ENCODE assay signal across 15 cellular contexts in genomic region chr9:129493002-129493713, GRCh38.
DNase-seq lines count a peak whose midpoint lies in the region; ATAC-seq, FAIRE-seq and TF ChIP-seq lines count a peak whose summit lies in the region.
"Had no signal": no experiment of that assay in that cellular context is flagged by ENCODE, and none has a peak within 500 bp of the region (broad histone marks: within the 10 kb centered on the region; RNA-seq: fewer than 3 reads in every experiment).

No MANE protein-coding gene starts in this region.

- peaks cover 71% of the 10 kb centered on the region for H3K79me2 ChIP-seq in SK-N-SH (ENCODE audit: insufficient read depth)

- ATAC-seq in SK-N-SH treated with all-trans-retinoic acid at 6 μM for 48 hours (no peak), activated B cell treated with CpG ODN at 0.5 μM for 24 hours (ENCODE audit: low read depth) (no peak), esophagus mucosa (no peak)

- H3K9ac ChIP-seq in SK-N-SH (no peak overlapping the region), stomach smooth muscle (ENCODE audit: low read length in 2 of 2) (peak overlapping the region in 1 of 2 donors; percentile 55)

- H3K9me3 ChIP-seq in SK-N-SH (no peaks in the 10 kb centered on the region), stomach smooth muscle (ENCODE audit: control insufficient read depth in 2 of 2, low read length in 2 of 2) (no peaks in the 10 kb centered on the region)

- no peak overlapping the region for H3K4me2 ChIP-seq in SK-N-SH

- H2AFZ ChIP-seq in SK-N-SH (ENCODE audit: low read depth) = no peak overlapping the region

- intact Hi-C loops in activated B cell treated with CpG ODN at 0.5 μM for 24 hours (cut with micrococcal nuclease) = no loop called here

- H3K4me1 Mint-ChIP-seq in activated B cell treated with CpG ODN at 0.5 μM for 24 hours = peaks cover 34% of the 10 kb centered on the region

- H3K27ac ChIP-seq in SK-N-SH (ENCODE audit: low read depth in 2 of 2, low read length in 1 of 2) (peak overlapping the region; percentile 43 to 99; a peak in 3 of 4 replicates), stomach smooth muscle (ENCODE audit: low read length) (peak overlapping the region; percentile 99)

- H3K27ac Mint-ChIP-seq in activated B cell treated with CpG ODN at 0.5 μM for 24 hours = no peak overlapping the region

- peaks cover 0 to 4% of the 10 kb centered on the region in 2 experiments for H3K36me3 ChIP-seq in SK-N-SH (replicated peaks in 1 of 2; ENCODE audit: control insufficient read depth in 1 of 2, insufficient read depth in 2 of 2, low read length in 1 of 2)
- H3K36me3 ChIP-seq in stomach smooth muscle (ENCODE audit: control insufficient read depth in 2 of 2, insufficient read depth in 2 of 2, low read length in 2 of 2) = peaks cover 0 to 2% of the 10 kb centered on the region in 2 donors

- no peak overlapping the region for H3K4me3 ChIP-seq in SK-N-SH (ENCODE audit: low read depth in 2 of 2, low read length in 1 of 2)
- no peak overlapping the region for H3K4me3 ChIP-seq in stomach smooth muscle (ENCODE audit: low read length in 2 of 2)

- POLR2A ChIA-PET in SK-N-SH (lab: Yijun Ruan, JAX) (interaction anchor here (0.7 to 6.5 kb wide), 3 partner anchors 10 to 170 kb away, joined by 3 to 62 read pairs (median 3); no protein-coding TSS in a partner anchor), activated B cell treated with CpG ODN at 0.5 μM for 24 hours (lab: Charles Lee) (interaction anchor here (1.3 kb wide), 1 partner anchor 94 kb away, joined by 6 read pairs; no protein-coding TSS in a partner anchor)

- no peak for FAIRE-seq in D721Med (lab: Jason Lieb, UNC)
- FAIRE-seq: A204.1 had no signal

- DNase-seq in SK-N-SH (no peak), activated B cell treated with CpG ODN at 0.5 μM for 24 hours (no peak), left kidney (ENCODE audit: low read depth, low spot score) (peak; percentile 32), D721Med (ENCODE audit: insufficient read length, low spot score) (no peak), COLO829 (ENCODE audit: low spot score) (no peak)
- DNase-seq: activated CD4-positive, alpha-beta T cell treated with anti-CD3 and anti-CD28 coated beads, Interleukin-2, amount 50 U/mL, for 4 hours; effector memory CD4-positive, alpha-beta T cell; NCI-H1417; NCI-H748 treated with DMSO at 0.1 percent for 48 hours; stimulated activated CD4-positive, alpha-beta T cell treated with anti-CD3 and anti-CD28 coated beads, Interleukin-12 subunit alpha, Interleukin-12 subunit beta, amount 100 ng/mL, for 4 hours; stimulated activated CD8-positive, alpha-beta memory T cell treated with anti-CD3 and anti-CD28 coated beads, Interleukin-4, amount 100 ng/mL, for 48 hours had no signal

- no peaks in the 10 kb centered on the region for H3K27me3 ChIP-seq in SK-N-SH (ENCODE audit: insufficient read depth)
- H3K27me3 ChIP-seq in stomach smooth muscle (ENCODE audit: control insufficient read depth in 1 of 2, insufficient read depth in 2 of 2, low read length in 2 of 2) = no peaks in the 10 kb centered on the region

- no peak for TF ChIP-seq EP300 in SK-N-SH (IDR thresholded peaks at IDR 0.05; ENCODE audit: borderline replicate concordance in 1 of 2, low read depth in 1 of 2, low read length in 1 of 2)

- no peak for TF ChIP-seq CTCF in SK-N-SH (IDR thresholded peaks at IDR 0.05)
- no peak for TF ChIP-seq CTCF in activated B cell treated with CpG ODN at 0.5 μM for 24 hours (IDR thresholded peaks at IDR 0.05)
- TF ChIP-seq CTCF in D721Med (IDR thresholded peaks at IDR 0.05; ENCODE audit: insufficient read depth, missing control alignments) = no peak

- TF ChIP-seq RAD21 in SK-N-SH (IDR thresholded peaks at IDR 0.05; ENCODE audit: low read length) = no peak

- CTCF ChIA-PET in SK-N-SH (lab: Yijun Ruan, JAX) (interaction anchor here (1.1 to 6.7 kb wide), 7 partner anchors 33 to 350 kb away, joined by 3 to 31 read pairs (median 4); no protein-coding TSS in a partner anchor), activated B cell treated with CpG ODN at 0.5 μM for 24 hours (lab: Charles Lee) (no interaction called here)

- no peaks in the 10 kb centered on the region for H3K9me2 ChIP-seq in SK-N-SH

- H3K27me3 Mint-ChIP-seq in activated B cell treated with CpG ODN at 0.5 μM for 24 hours = peaks cover 27% of the 10 kb centered on the region

- H4K20me1 ChIP-seq in SK-N-SH (ENCODE audit: insufficient read depth) = no peaks in the 10 kb centered on the region

- no peaks in the 10 kb centered on the region for H3K36me3 Mint-ChIP-seq in activated B cell treated with CpG ODN at 0.5 μM for 24 hours (ENCODE audit: low read depth)

- WGBS in SK-N-SH (ENCODE audit: low lambda C conversion rate) = 90% methylated on average over 8 of the region's 9 CpGs

- peaks cover 52 to 72% of the 10 kb centered on the region in 2 experiments; a peak in 3 of 4 replicates for H3K4me1 ChIP-seq in SK-N-SH (ENCODE audit: control insufficient read depth in 1 of 2, insufficient read depth in 2 of 2, low read depth in 1 of 2, low read length in 1 of 2)
- H3K4me1 ChIP-seq in stomach smooth muscle (ENCODE audit: control insufficient read depth, insufficient read depth, low read length) = peaks cover 77% of the 10 kb centered on the region

- no peaks in the 10 kb centered on the region for H3K9me3 Mint-ChIP-seq in activated B cell treated with CpG ODN at 0.5 μM for 24 hours

- H3K4me3 Mint-ChIP-seq in activated B cell treated with CpG ODN at 0.5 μM for 24 hours = peak overlapping the region; percentile 3

- H3F3A ChIP-seq in SK-N-SH (replicated peaks; ENCODE audit: insufficient read depth) = peaks cover 36% of the 10 kb centered on the region

TF ChIP-seq in SK-N-SH, 30 proteins besides CTCF, POLR2A, EP300 and RAD21 (continues in another document):
- TF ChIP-seq RFX5 (IDR thresholded peaks at IDR 0.05; ENCODE audit: low read length) (no peak), ZBTB33 (IDR thresholded peaks at IDR 0.05; ENCODE audit: borderline replicate concordance, low read depth) (no peak), RXRA (IDR thresholded peaks at IDR 0.05; ENCODE audit: borderline replicate concordance, low read depth) (no peak), SMC3 (IDR thresholded peaks at IDR 0.05; ENCODE audit: low read depth, low read length) (no peak), GATA2 (CRISPR knock-in tag; IDR thresholded peaks at IDR 0.05) (0 out of 2 replicates have a peak, but pooled peaks have one; percentile 15), EZH2phosphoT487 (IDR thresholded peaks at IDR 0.05; ENCODE audit: borderline replicate concordance, low read depth) (no peak), MAX (IDR thresholded peaks at IDR 0.05; ENCODE audit: low read depth) (no peak), MXI1 (IDR thresholded peaks at IDR 0.05; ENCODE audit: low read depth, low read length) (peak; percentile 48; the same call in 1 of the 2 replicates), SIN3A (IDR thresholded peaks at IDR 0.05; ENCODE audit: borderline replicate concordance, low read depth, low read length) (no peak)

TF ChIP-seq in SK-N-SH treated with all-trans-retinoic acid at 6 μM for 48 hours, 23 proteins besides CTCF, POLR2A, EP300 and RAD21 (continues in another document):
- TF ChIP-seq OSR1 (CRISPR knock-in tag; IDR thresholded peaks at IDR 0.05) (no peak), PATZ1 (CRISPR knock-in tag; IDR thresholded peaks at IDR 0.05; ENCODE audit: borderline replicate concordance) (no peak), ZC3H10 (CRISPR knock-in tag; IDR thresholded peaks at IDR 0.05) (no peak), ZFP30 (CRISPR knock-in tag; IDR thresholded peaks at IDR 0.05) (no peak), POU6F1 (CRISPR knock-in tag; IDR thresholded peaks at IDR 0.05; ENCODE audit: borderline replicate concordance, low read depth) (no peak), ZNF70 (CRISPR knock-in tag; IDR thresholded peaks at IDR 0.05) (no peak), SNAI2 (CRISPR knock-in tag; IDR thresholded peaks at IDR 0.05) (no peak), CSDC2 (CRISPR knock-in tag; IDR thresholded peaks at IDR 0.05) (no peak), ZFP3 (CRISPR knock-in tag; IDR thresholded peaks at IDR 0.05) (no peak), TCF4 (CRISPR knock-in tag; IDR thresholded peaks at IDR 0.05; ENCODE audit: borderline replicate concordance) (no peak)
